ENCODE assay signal across 8 cellular contexts in genomic region chr14:89304972-89305703, GRCh38.
DNase-seq lines count a peak whose midpoint lies in the region; ATAC-seq and TF ChIP-seq lines count a peak whose summit lies in the region.

No MANE protein-coding gene starts in this region.

- no peaks in the 10 kb centered on the region for H3K36me3 ChIP-seq in cardiac muscle cell

- POLR2A ChIA-PET in WTC11 (lab: Charles Lee) = interaction anchor here (1.0 kb wide), 1 partner anchor 8 kb away, joined by 3 read pairs; no protein-coding TSS in a partner anchor

- peak overlapping the region; percentile 95 for H3K27ac ChIP-seq in cardiac muscle cell

- H3K4me3 Mint-ChIP-seq in WTC11 = no peak overlapping the region; the same call in 1 of the 2 replicates
- H3K4me3 Mint-ChIP-seq in stimulated activated memory B cell treated with anti-CD40 and anti-IgM and Interleukin-4, amounts not matched to agents 10 μg/mL and 1 μg/mL and 100 μg/mL, for 72 hours = peak overlapping the region; percentile 86

- peaks cover 18% of the 10 kb centered on the region for H3K36me3 Mint-ChIP-seq in WTC11
- peaks cover 24% of the 10 kb centered on the region for H3K36me3 Mint-ChIP-seq in stimulated activated memory B cell treated with anti-CD40 and anti-IgM and Interleukin-4, amounts not matched to agents 10 μg/mL and 1 μg/mL and 100 μg/mL, for 72 hours

- DNase-seq in DMS79 treated with DMSO at 0.1 percent for 48 hours (lab: John Stamatoyannopoulos, UW) (peak; percentile 90), WTC11 (ENCODE audit: low spot score) (no peak), cardiac muscle cell (ENCODE audit: low read depth in 1 of 2, low spot score in 1 of 2) (peak in 1 of 2 donors; percentile 85), hypothalamus (lab: John Stamatoyannopoulos, UW) (no peak)
- no peak for DNase-seq in activated CD8-positive, alpha-beta memory T cell treated with anti-CD3 and anti-CD28 coated beads, Interleukin-2, amount 50 U/mL, for 48 hours

- no peaks in the 10 kb centered on the region for H3K9me3 ChIP-seq in cardiac muscle cell (ENCODE audit: low read depth)

- H3K9me3 Mint-ChIP-seq in WTC11 = no peaks in the 10 kb centered on the region
- no peaks in the 10 kb centered on the region for H3K9me3 Mint-ChIP-seq in stimulated activated memory B cell treated with anti-CD40 and anti-IgM and Interleukin-4, amounts not matched to agents 10 μg/mL and 1 μg/mL and 100 μg/mL, for 72 hours

- ATAC-seq in GM19372 (IDR thresholded peaks at IDR 0.05; ENCODE audit: low read depth, unreplicated experiment) (peak; percentile 54), HG03439 (IDR thresholded peaks at IDR 0.05; ENCODE audit: unreplicated experiment) (peak; percentile 50), WTC11 (peak; percentile 22; the same call in 1 of the 2 replicates)
- peak; percentile 74 for ATAC-seq in stimulated activated memory B cell treated with anti-CD40 and anti-IgM and Interleukin-4, amounts not matched to agents 10 μg/mL and 1 μg/mL and 100 μg/mL, for 72 hours

- peak overlapping the region; percentile 98 for H3K27ac Mint-ChIP-seq in WTC11
- H3K27ac Mint-ChIP-seq in stimulated activated memory B cell treated with anti-CD40 and anti-IgM and Interleukin-4, amounts not matched to agents 10 μg/mL and 1 μg/mL and 100 μg/mL, for 72 hours = peak overlapping the region; percentile 94

- H3K4me1 ChIP-seq in cardiac muscle cell (ENCODE audit: low read depth) = peaks cover 31% of the 10 kb centered on the region

- no peak overlapping the region for H3K4me3 ChIP-seq in cardiac muscle cell

- no peaks in the 10 kb centered on the region for H3K27me3 ChIP-seq in cardiac muscle cell

- peaks cover 85% of the 10 kb centered on the region for H3K4me1 Mint-ChIP-seq in WTC11
- peaks cover 81% of the 10 kb centered on the region for H3K4me1 Mint-ChIP-seq in stimulated activated memory B cell treated with anti-CD40 and anti-IgM and Interleukin-4, amounts not matched to agents 10 μg/mL and 1 μg/mL and 100 μg/mL, for 72 hours

- CTCF ChIA-PET in WTC11 (lab: Charles Lee) = interaction anchor here (0.8 to 0.9 kb wide), 2 partner anchors 9 to 24 kb away, joined by 3 to 4 read pairs; no protein-coding TSS in a partner anchor

- H3K27me3 Mint-ChIP-seq in WTC11 (ENCODE audit: low read depth) = no peaks in the 10 kb centered on the region
- H3K27me3 Mint-ChIP-seq in stimulated activated memory B cell treated with anti-CD40 and anti-IgM and Interleukin-4, amounts not matched to agents 10 μg/mL and 1 μg/mL and 100 μg/mL, for 72 hours = no peaks in the 10 kb centered on the region

- TF ChIP-seq CTCF in WTC11 (IDR thresholded peaks at IDR 0.05) (no peak), cardiac muscle cell (IDR thresholded peaks at IDR 0.05; ENCODE audit: low read depth, low read length) (no peak)

TF ChIP-seq in WTC11, 78 proteins besides CTCF, POLR2A, EP300 and RAD21 (continues in another document):
- TF ChIP-seq ZNF396 (CRISPR knock-in tag; IDR thresholded peaks at IDR 0.05; ENCODE audit: borderline replicate concordance) = no peak
- no peak for TF ChIP-seq ERG (CRISPR knock-in tag; IDR thresholded peaks at IDR 0.05)
- no peak for TF ChIP-seq ZNF416 (CRISPR knock-in tag; IDR thresholded peaks at IDR 0.05)
- no peak for TF ChIP-seq RORB (CRISPR knock-in tag; IDR thresholded peaks at IDR 0.05)
- no peak for TF ChIP-seq KAT7 (CRISPR knock-in tag; IDR thresholded peaks at IDR 0.05; ENCODE audit: borderline replicate concordance)
- TF ChIP-seq ETV6 (CRISPR knock-in tag; IDR thresholded peaks at IDR 0.05) = no peak
- no peak for TF ChIP-seq PRRX2 (CRISPR knock-in tag; IDR thresholded peaks at IDR 0.05)
- TF ChIP-seq AFF4 (CRISPR knock-in tag; IDR thresholded peaks at IDR 0.05; ENCODE audit: borderline replicate concordance) = no peak
- no peak for TF ChIP-seq ZNF532 (CRISPR knock-in tag; IDR thresholded peaks at IDR 0.05; ENCODE audit: borderline replicate concordance)
- no peak for TF ChIP-seq JUN (CRISPR knock-in tag; IDR thresholded peaks at IDR 0.05)
- TF ChIP-seq IRF2 (CRISPR knock-in tag; IDR thresholded peaks at IDR 0.05; ENCODE audit: borderline replicate concordance, low read depth) = no peak
- TF ChIP-seq PREB (CRISPR knock-in tag; IDR thresholded peaks at IDR 0.05; ENCODE audit: borderline replicate concordance) = no peak
- TF ChIP-seq CBFB (CRISPR knock-in tag; IDR thresholded peaks at IDR 0.05; ENCODE audit: low read depth) = no peak
- TF ChIP-seq MXD4 (CRISPR knock-in tag; IDR thresholded peaks at IDR 0.05; ENCODE audit: borderline replicate concordance) = no peak
- TF ChIP-seq NR1H2 (CRISPR knock-in tag; IDR thresholded peaks at IDR 0.05) = no peak

Comparison
In these comparisons a context has a peak if more than half of its experiments do, and no peak if none do; other contexts are left out.
1. ATAC-seq: peak in every context shown above with its lines; median percentile 74 in stimulated activated memory B cell treated with anti-CD40 and anti-IgM and Interleukin-4, amounts not matched to agents 10 μg/mL and 1 μg/mL and 100 μg/mL, for 72 hours; 54 in GM19372; 50 in HG03439; 22 in WTC11.